In the genomic region with DNA sequence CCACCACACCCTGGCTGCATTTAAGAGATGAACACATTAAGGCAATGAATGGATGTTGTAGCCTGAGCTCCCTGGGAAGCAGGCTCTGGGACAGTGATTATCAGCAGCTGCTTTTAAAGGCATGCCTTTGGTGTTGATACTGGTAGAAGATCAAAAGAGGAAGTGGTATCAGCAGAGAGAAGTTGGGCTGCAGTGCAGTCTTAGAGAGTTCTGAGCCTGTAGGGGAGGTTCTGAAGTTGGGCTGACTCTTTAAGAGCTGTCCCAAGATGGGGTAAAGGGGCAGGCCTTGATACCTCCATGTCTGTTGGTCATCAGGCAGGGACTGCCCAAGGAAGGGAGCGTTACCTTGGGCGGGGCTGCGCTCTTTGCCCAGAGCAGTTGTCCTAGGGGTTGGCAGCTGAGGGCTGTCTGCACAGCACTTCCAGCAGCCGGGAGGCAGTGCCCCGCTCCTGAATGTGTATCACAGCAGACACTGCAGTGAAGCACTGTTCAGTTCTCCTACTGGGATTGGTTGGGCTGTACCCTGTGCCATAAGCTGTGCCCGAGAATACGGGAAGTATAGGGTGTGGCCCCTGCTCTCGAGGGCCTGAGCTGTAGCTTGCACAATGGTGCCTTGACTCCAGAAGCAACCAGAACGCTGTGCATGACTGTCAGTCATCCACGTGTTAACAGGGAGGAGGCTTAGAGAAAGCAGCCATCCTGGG, we compare ENCODE assay signal across 8 cellular contexts.
A peak's percentile ranks its signal among the peaks of the same experiment; 100 is the strongest.
DNase-seq lines count a peak whose midpoint lies in the region; ATAC-seq and TF ChIP-seq lines count a peak whose summit lies in the region.

No MANE protein-coding gene starts in this region.

- TF ChIP-seq CTCF in fibroblast of the aortic adventitia (IDR thresholded peaks at IDR 0.05; ENCODE audit: insufficient read depth, low read length), result no peak

- H3K4me1 ChIP-seq in subcutaneous abdominal adipose tissue (ENCODE audit: control insufficient read depth in 5 of 5, insufficient read depth in 5 of 5, low read length in 5 of 5), result peaks cover 8 to 50% (median 44%) of the 10 kb centered on the region in 5 donors

- DNase-seq in Kasumi-1 (lab: John Stamatoyannopoulos, UW) (peak; percentile 94 to 96), fibroblast of the aortic adventitia (ENCODE audit: low read depth) (peak; percentile 70), cerebellar nuclear complex (lab: John Stamatoyannopoulos, UW) (no peak), SK-N-DZ (ENCODE audit: low spot score) (no peak)

- H3K9ac ChIP-seq in subcutaneous abdominal adipose tissue (ENCODE audit: low read length in 5 of 5), result no peak overlapping the region

- H3K4me3 ChIP-seq in fibroblast of the aortic adventitia (ENCODE audit: low read depth, low read length) (no peak overlapping the region), subcutaneous abdominal adipose tissue (ENCODE audit: low read depth in 1 of 5, low read length in 5 of 5) (no peak overlapping the region)

- no peaks in the 10 kb centered on the region for H3K27me3 ChIP-seq in subcutaneous abdominal adipose tissue (ENCODE audit: control insufficient read depth in 5 of 5, insufficient read depth in 4 of 5, low read length in 5 of 5)

- no peaks in the 10 kb centered on the region for H3K9me3 ChIP-seq in subcutaneous abdominal adipose tissue (ENCODE audit: control insufficient read depth in 5 of 5, low read length in 5 of 5)

- peaks cover 5 to 27% (median 24%) of the 10 kb centered on the region in 5 donors for H3K36me3 ChIP-seq in subcutaneous abdominal adipose tissue (ENCODE audit: control insufficient read depth in 5 of 5, insufficient read depth in 5 of 5, low read length in 5 of 5)

- ATAC-seq in GM19372 (IDR thresholded peaks at IDR 0.05; ENCODE audit: low read depth, unreplicated experiment) (peak; percentile 87), GM19324 (IDR thresholded peaks at IDR 0.05; ENCODE audit: low FRiP score, unreplicated experiment) (no peak), GM21528 (IDR thresholded peaks at IDR 0.05; ENCODE audit: low FRiP score, unreplicated experiment) (no peak)

- peak overlapping the region; percentile 30 for H3K27ac ChIP-seq in subcutaneous abdominal adipose tissue (ENCODE audit: low read depth, low read length)

Comparison
In these comparisons a context has a peak if more than half of its experiments do, and no peak if none do; other contexts are left out.
1. DNase-seq: peak in Kasumi-1 (2 of 2) and fibroblast of the aortic adventitia (single experiment); none in cerebellar nuclear complex (0 of 2) and SK-N-DZ (single experiment).